ENCODE assay signal across 6 cellular contexts in genomic region chr20:24512441-24512840, GRCh38. TPM values are rescaled to one million over a fixed set of nuclear protein-coding genes. Genes with fewer than 3 reads are reported as not detected.
"Had no signal": no experiment of that assay in that cellular context is flagged by ENCODE, and none has a peak within 500 bp of the region (broad histone marks: within the 10 kb centered on the region; RNA-seq: fewer than 3 reads in every experiment).

No MANE protein-coding gene starts in this region.

RNA-seq across cellular contexts. Expression of gene SYNDIG1, which starts 43.0 kb away (rescaled TPM):
- total RNA-seq: activated CD4-positive, alpha-beta T cell treated with anti-CD3 and anti-CD28 coated beads, Interleukin-2, amount 10 ng/mL, durations not matched to agents 24 days and 14 days; activated CD8-positive, alpha-beta memory T cell treated with anti-CD3 and anti-CD28 coated beads for 36 hours; activated CD8-positive, alpha-beta T cell treated with anti-CD3 and anti-CD28 coated beads for 36 hours; activated naive CD4-positive, alpha-beta T cell treated with anti-CD3 and anti-CD28 coated beads, Interleukin-2, amount 50 U/mL, for 72 hours; activated T-helper 2 cell treated with anti-CD3 and anti-CD28 coated beads, Interferon-gamma antibody, Interleukin-2, Interleukin-4, amounts not matched to agents 10 μg/mL and 5 μg/mL and 100 μg/mL, durations not matched to agents 14 hours and 24 hours and 36 hours; SK-MEL-5 had no signal
